19 cellular contexts compared by ENCODE assay signal in the genomic region with DNA sequence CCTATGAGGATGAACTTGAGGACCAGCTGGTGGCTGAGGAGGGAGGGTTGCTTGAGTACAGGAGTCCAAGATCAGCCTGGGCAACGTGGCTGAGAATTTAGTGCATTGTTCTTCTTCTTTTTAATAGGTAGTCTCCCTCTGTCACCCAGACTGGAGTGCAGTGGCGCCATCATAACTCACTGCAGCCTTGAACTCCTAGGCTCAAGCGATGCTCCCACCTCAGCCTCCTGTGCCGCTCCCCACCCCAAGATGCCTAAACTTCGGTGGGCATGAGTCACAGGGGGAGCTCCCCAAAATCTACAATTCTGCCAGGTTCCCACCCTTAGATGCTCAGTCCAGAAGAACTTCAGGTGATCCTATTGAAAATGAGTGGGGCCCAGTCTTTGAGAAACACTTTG. TPM values are rescaled to one million over a fixed set of nuclear protein-coding genes. Genes with fewer than 3 reads are reported as not detected.
DNase-seq lines count a peak whose midpoint lies in the region; ATAC-seq, FAIRE-seq and TF ChIP-seq lines count a peak whose summit lies in the region.
"Had no signal": no experiment of that assay in that cellular context is flagged by ENCODE, and none has a peak within 500 bp of the region (broad histone marks: within the 10 kb centered on the region; RNA-seq: fewer than 3 reads in every experiment).

No MANE protein-coding gene starts in this region.

- TF ChIP-seq CTCF in Caco-2 (IDR thresholded peaks at IDR 0.05; ENCODE audit: insufficient read depth in 1 of 2, low read depth in 1 of 2, low read length in 1 of 2, severe bottlenecking in 1 of 2, unreplicated experiment in 1 of 2), result no peak
- TF ChIP-seq CTCF in gastroesophageal sphincter (IDR thresholded peaks at IDR 0.05), result no peak

- no peaks in the 10 kb centered on the region for H3K36me3 Mint-ChIP-seq in activated CD4-positive, alpha-beta T cell treated with anti-CD3 and anti-CD28 coated beads, Interleukin-2, amount 10 ng/mL, durations not matched to agents 7 days and 5 days (ENCODE audit: low read depth)
- peaks cover 12% of the 10 kb centered on the region for H3K36me3 Mint-ChIP-seq in Caco-2 (ENCODE audit: insufficient read depth, unreplicated experiment)
- H3K36me3 Mint-ChIP-seq in activated T-helper 2 cell treated with anti-CD3 and anti-CD28 coated beads, Interferon-gamma antibody, Interleukin-2, Interleukin-4, amounts not matched to agents 10 μg/mL and 5 μg/mL and 100 μg/mL, durations not matched to agents 14 hours and 24 hours and 36 hours (ENCODE audit: low read depth), result no peaks in the 10 kb centered on the region

- CTCF ChIA-PET in activated CD4-positive, alpha-beta T cell treated with anti-CD3 and anti-CD28 coated beads, Interleukin-2, amount 10 ng/mL, durations not matched to agents 7 days and 5 days (lab: Charles Lee), result interaction anchor here (0.5 kb wide), 1 partner anchor 73 kb away, joined by 3 read pairs; no protein-coding TSS in a partner anchor
- CTCF ChIA-PET in Caco-2 (lab: Charles Lee), result no interaction called here

- H3K36me3 ChIP-seq in Caco-2 (ENCODE audit: control insufficient read depth, insufficient read depth, low read length), result no peaks in the 10 kb centered on the region
- H3K36me3 ChIP-seq in small intestine (ENCODE audit: control insufficient read depth in 2 of 2, insufficient read depth in 2 of 2, low read length in 2 of 2), result no peaks in the 10 kb centered on the region
- no peaks in the 10 kb centered on the region for H3K36me3 ChIP-seq in gastroesophageal sphincter
- H3K36me3 ChIP-seq: HAP-1 had no signal

- no peak overlapping the region for H3K4me3 ChIP-seq in Caco-2 (ENCODE audit: low read depth, low read length)
- no peak overlapping the region for H3K4me3 ChIP-seq in small intestine (ENCODE audit: low read depth in 1 of 2, low read length in 2 of 2)
- no peak overlapping the region for H3K4me3 ChIP-seq in gastroesophageal sphincter
- H3K4me3 ChIP-seq: HAP-1 had no signal

- no peak for DNase-seq in activated CD4-positive, alpha-beta T cell treated with anti-CD3 and anti-CD28 coated beads, Interleukin-2, amount 10 ng/mL, durations not matched to agents 7 days and 5 days
- DNase-seq in activated CD4-positive, alpha-beta T cell treated with anti-CD3 and anti-CD28 coated beads for 4 hours, result no peak
- DNase-seq in Caco-2 (no peak), small intestine (no peak), inferior parietal cortex (ENCODE audit: extremely low spot score) (no peak)
- DNase-seq in activated T-helper 2 cell treated with anti-CD3 and anti-CD28 coated beads, Interferon-gamma antibody, Interleukin-2, Interleukin-4, amounts not matched to agents 10 μg/mL and 5 μg/mL and 100 μg/mL, durations not matched to agents 14 hours and 24 hours and 36 hours (ENCODE audit: low spot score), result no peak
- DNase-seq in stimulated activated CD4-positive, alpha-beta T cell treated with anti-CD3 and anti-CD28 coated beads, Interleukin-4, amount 100 ng/mL, for 24 hours, result no peak
- DNase-seq: DMS79, Karpas-422, NCI-H1417, NCI-H1930, NCI-H2171 treated with DMSO at 0.1 percent for 48 hours, NCI-H510A treated with DMSO at 0.1 percent for 48 hours had no signal

- H3K27me3 ChIP-seq in Caco-2 (replicated peaks; ENCODE audit: control insufficient read depth, insufficient read depth, low read length) (no peaks in the 10 kb centered on the region), small intestine (ENCODE audit: control insufficient read depth in 2 of 2, insufficient read depth in 2 of 2, low read length in 2 of 2) (no peaks in the 10 kb centered on the region), gastroesophageal sphincter (peaks cover under 1% of the 10 kb centered on the region)

- H3K9me3 ChIP-seq in Caco-2 (peaks cover 35% of the 10 kb centered on the region), small intestine (ENCODE audit: control insufficient read depth, low read depth) (no peaks in the 10 kb centered on the region), gastroesophageal sphincter (no peaks in the 10 kb centered on the region)
- H3K9me3 ChIP-seq: HAP-1 had no signal

- H3K4me3 Mint-ChIP-seq in activated CD4-positive, alpha-beta T cell treated with anti-CD3 and anti-CD28 coated beads, Interleukin-2, amount 10 ng/mL, durations not matched to agents 7 days and 5 days, result no peak overlapping the region
- peak overlapping the region; percentile 20 for H3K4me3 Mint-ChIP-seq in Caco-2 (ENCODE audit: unreplicated experiment)
- H3K4me3 Mint-ChIP-seq in activated T-helper 2 cell treated with anti-CD3 and anti-CD28 coated beads, Interferon-gamma antibody, Interleukin-2, Interleukin-4, amounts not matched to agents 10 μg/mL and 5 μg/mL and 100 μg/mL, durations not matched to agents 14 hours and 24 hours and 36 hours (ENCODE audit: low read depth), result no peak overlapping the region

- POLR2A ChIA-PET in activated CD4-positive, alpha-beta T cell treated with anti-CD3 and anti-CD28 coated beads, Interleukin-2, amount 10 ng/mL, durations not matched to agents 7 days and 5 days (lab: Charles Lee), result no interaction called here
- POLR2A ChIA-PET in Caco-2 (lab: Charles Lee), result no interaction called here

- no TSS peak for BruUV-seq in Caco-2 (replicated peaks; lab: Mats Ljungman, UMichigan)

- no peak for TF ChIP-seq EP300 in gastroesophageal sphincter (IDR thresholded peaks at IDR 0.05)

- 71 to 83% (median 71%) methylated on average over 5 of the region's 5 CpGs for WGBS in small intestine, 3 donors
- WGBS in gastroesophageal sphincter (ENCODE audit: low coverage in 1 of 2), 2 donors, result 60 to 93% methylated on average over 1 to 3 of the region's 5 CpGs

- intact Hi-C loops in Caco-2 (cut with micrococcal nuclease; ENCODE audit: unreplicated experiment), result loop anchor here (1.0 to 5.0 kb wide), 3 partner anchors 33 to 43 kb away; no protein-coding TSS in a partner anchor
- intact Hi-C loops in activated T-helper 2 cell treated with anti-CD3 and anti-CD28 coated beads, Interferon-gamma antibody, Interleukin-2, Interleukin-4, amounts not matched to agents 10 μg/mL and 5 μg/mL and 100 μg/mL, durations not matched to agents 14 hours and 24 hours and 36 hours (cut with micrococcal nuclease), result no loop called here

- H3K4me1 ChIP-seq in Caco-2, result peaks cover 34% of the 10 kb centered on the region
- peaks cover 8 to 17% of the 10 kb centered on the region in 2 donors for H3K4me1 ChIP-seq in small intestine (ENCODE audit: control insufficient read depth in 2 of 2, insufficient read depth in 1 of 2, low read depth in 1 of 2, low read length in 1 of 2)
- no peaks in the 10 kb centered on the region for H3K4me1 ChIP-seq in gastroesophageal sphincter
- H3K4me1 ChIP-seq: HAP-1 had no signal

- FAIRE-seq in small intestine (lab: Jason Lieb, UNC), result no peak
- FAIRE-seq: A204.1, G401.6, GM12891 had no signal

- peaks cover 6% of the 10 kb centered on the region for H3K27me3 Mint-ChIP-seq in activated CD4-positive, alpha-beta T cell treated with anti-CD3 and anti-CD28 coated beads, Interleukin-2, amount 10 ng/mL, durations not matched to agents 7 days and 5 days
- no peaks in the 10 kb centered on the region for H3K27me3 Mint-ChIP-seq in Caco-2 (ENCODE audit: insufficient read depth, unreplicated experiment)
- peaks cover 6% of the 10 kb centered on the region for H3K27me3 Mint-ChIP-seq in activated T-helper 2 cell treated with anti-CD3 and anti-CD28 coated beads, Interferon-gamma antibody, Interleukin-2, Interleukin-4, amounts not matched to agents 10 μg/mL and 5 μg/mL and 100 μg/mL, durations not matched to agents 14 hours and 24 hours and 36 hours (ENCODE audit: low read depth)

- H3K27ac ChIP-seq in small intestine (ENCODE audit: low read depth in 1 of 2, low read length in 1 of 2), result peak overlapping the region; percentile 57 to 66
- no peak overlapping the region for H3K27ac ChIP-seq in gastroesophageal sphincter
- H3K27ac ChIP-seq: C4-2B had no signal

- H3K4me1 Mint-ChIP-seq in activated CD4-positive, alpha-beta T cell treated with anti-CD3 and anti-CD28 coated beads, Interleukin-2, amount 10 ng/mL, durations not matched to agents 7 days and 5 days, result peaks cover 24% of the 10 kb centered on the region
- H3K4me1 Mint-ChIP-seq in Caco-2 (ENCODE audit: low read depth, unreplicated experiment), result peaks cover 20% of the 10 kb centered on the region
- H3K4me1 Mint-ChIP-seq in activated T-helper 2 cell treated with anti-CD3 and anti-CD28 coated beads, Interferon-gamma antibody, Interleukin-2, Interleukin-4, amounts not matched to agents 10 μg/mL and 5 μg/mL and 100 μg/mL, durations not matched to agents 14 hours and 24 hours and 36 hours (ENCODE audit: low read depth), result peaks cover 36% of the 10 kb centered on the region

- H3K27ac Mint-ChIP-seq in activated CD4-positive, alpha-beta T cell treated with anti-CD3 and anti-CD28 coated beads, Interleukin-2, amount 10 ng/mL, durations not matched to agents 7 days and 5 days, result peak overlapping the region; percentile 22
- H3K27ac Mint-ChIP-seq in Caco-2 (ENCODE audit: unreplicated experiment), result peak overlapping the region; percentile 63
- H3K27ac Mint-ChIP-seq in activated T-helper 2 cell treated with anti-CD3 and anti-CD28 coated beads, Interferon-gamma antibody, Interleukin-2, Interleukin-4, amounts not matched to agents 10 μg/mL and 5 μg/mL and 100 μg/mL, durations not matched to agents 14 hours and 24 hours and 36 hours, result peak overlapping the region; percentile 62

- peaks cover 2% of the 10 kb centered on the region for H3K9me3 Mint-ChIP-seq in activated CD4-positive, alpha-beta T cell treated with anti-CD3 and anti-CD28 coated beads, Interleukin-2, amount 10 ng/mL, durations not matched to agents 7 days and 5 days
- H3K9me3 Mint-ChIP-seq in Caco-2 (ENCODE audit: unreplicated experiment), result peaks cover 20% of the 10 kb centered on the region
- no peaks in the 10 kb centered on the region for H3K9me3 Mint-ChIP-seq in activated T-helper 2 cell treated with anti-CD3 and anti-CD28 coated beads, Interferon-gamma antibody, Interleukin-2, Interleukin-4, amounts not matched to agents 10 μg/mL and 5 μg/mL and 100 μg/mL, durations not matched to agents 14 hours and 24 hours and 36 hours

- TF ChIP-seq POLR2A in gastroesophageal sphincter (IDR thresholded peaks at IDR 0.05), result no peak

- ATAC-seq in gastroesophageal sphincter, result no peak

RNA-seq across cellular contexts. Expression of a gene that starts 21.4 kb away (rescaled TPM):
- 10 to 100 TPM; 12.0 to 12.7 TPM for total RNA-seq in activated CD4-positive, alpha-beta T cell treated with anti-CD3 and anti-CD28 coated beads, Interleukin-2, amount 10 ng/mL, durations not matched to agents 7 days and 5 days
- total RNA-seq in Caco-2 (2022) (not detected in 2 replicates), gastroesophageal sphincter (10 to 100 TPM; 14.7 to 23.7 (median 18.8) TPM)
- total RNA-seq in activated T-helper 2 cell treated with anti-CD3 and anti-CD28 coated beads, Interferon-gamma antibody, Interleukin-2, Interleukin-4, amounts not matched to agents 10 μg/mL and 5 μg/mL and 100 μg/mL, durations not matched to agents 14 hours and 24 hours and 36 hours, result 9.1 and 10.0 TPM in 2 replicates
- 10 to 100 TPM; 10.3 to 13.0 (median 11.9) TPM for polyA plus RNA-seq in small intestine

Comparison
In these comparisons a context has a peak if more than half of its experiments do, and no peak if none do; other contexts are left out.
1. H3K27ac ChIP-seq: peak in small intestine (2 of 2); none in gastroesophageal sphincter (0 of 4).
2. RNA of a gene that starts 21.4 kb away (total RNA-seq): 14.7 to 23.7 TPM in gastroesophageal sphincter, 12.0 to 12.7 TPM in activated CD4-positive, alpha-beta T cell treated with anti-CD3 and anti-CD28 coated beads, Interleukin-2, amount 10 ng/mL, durations not matched to agents 7 days and 5 days and 9.1 to 10.0 TPM in activated T-helper 2 cell treated with anti-CD3 and anti-CD28 coated beads, Interferon-gamma antibody, Interleukin-2, Interleukin-4, amounts not matched to agents 10 μg/mL and 5 μg/mL and 100 μg/mL, durations not matched to agents 14 hours and 24 hours and 36 hours; not detected in Caco-2; every median in the first group is over 10 times any median in the second.
3. Peak in every context shown above with its lines, with median percentiles within 50 percentile points of each other: H3K27ac Mint-ChIP-seq.